Comparison of ENCODE assay signal across 10 cellular contexts in the genomic region with DNA sequence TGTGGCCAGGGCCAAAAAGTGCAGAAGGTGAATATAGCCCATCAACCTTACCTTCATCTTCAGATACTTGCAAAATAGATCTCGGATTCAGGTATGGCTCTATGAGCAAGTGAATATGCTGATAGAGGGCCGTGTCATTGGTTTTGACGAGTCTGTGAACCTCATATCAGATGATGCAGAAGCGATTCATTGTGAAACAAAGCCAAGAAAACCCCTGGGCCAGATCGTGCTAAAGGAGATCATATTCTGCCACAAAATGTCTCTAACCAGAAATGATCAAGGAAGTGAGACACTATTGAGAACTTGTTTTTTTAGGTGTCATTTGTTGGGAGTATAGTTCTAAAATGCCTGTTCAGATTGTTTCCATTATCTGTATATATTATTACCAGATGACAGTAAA. TPM values are rescaled to one million over a fixed set of nuclear protein-coding genes. Genes with fewer than 3 reads are reported as not detected.
DNase-seq lines count a peak whose midpoint lies in the region; ATAC-seq and TF ChIP-seq lines count a peak whose summit lies in the region.
"Had no signal": no experiment of that assay in that cellular context is flagged by ENCODE, and none has a peak within 500 bp of the region (broad histone marks: within the 10 kb centered on the region; RNA-seq: fewer than 3 reads in every experiment).

No MANE protein-coding gene starts in this region.

- H3K4me3 Mint-ChIP-seq in activated T-helper 17 cell treated with anti-CD3 and anti-CD28 coated beads, Interleukin-2, amount 50 U/mL, for 72 hours, result peak overlapping the region; percentile 56
- no peak overlapping the region for H3K4me3 Mint-ChIP-seq in Calu3 (ENCODE audit: low read depth, unreplicated experiment)
- H3K4me3 Mint-ChIP-seq: activated naive CD4-positive, alpha-beta T cell treated with anti-CD3 and anti-CD28 coated beads, Interleukin-2, amount 50 U/mL, for 24 hours had no signal

- no peak for TF ChIP-seq CTCF in GM20000 (IDR thresholded peaks at IDR 0.05; ENCODE audit: extremely low read depth, missing control alignments)
- no peak for TF ChIP-seq CTCF in Calu3 (IDR thresholded peaks at IDR 0.05; ENCODE audit: unreplicated experiment)

- peak; percentile 48 for DNase-seq in GM20000 (ENCODE audit: low spot score)
- DNase-seq in OCI-M2 (lab: John Stamatoyannopoulos, UW; ENCODE audit: unreplicated experiment), result no peak
- no peak for DNase-seq in dermis blood vessel endothelial cell
- DNase-seq in Calu3, result no peak
- DNase-seq: NCI-H187 had no signal

- CTCF ChIA-PET in Calu3 (lab: Charles Lee), result no interaction called here

- peaks cover 10% of the 10 kb centered on the region for H3K4me1 Mint-ChIP-seq in activated T-helper 17 cell treated with anti-CD3 and anti-CD28 coated beads, Interleukin-2, amount 50 U/mL, for 72 hours
- H3K4me1 Mint-ChIP-seq in Calu3 (ENCODE audit: low read depth, unreplicated experiment), result no peaks in the 10 kb centered on the region

- peak overlapping the region; percentile 91 for H3K27ac Mint-ChIP-seq in activated T-helper 17 cell treated with anti-CD3 and anti-CD28 coated beads, Interleukin-2, amount 50 U/mL, for 72 hours
- H3K27ac Mint-ChIP-seq in Calu3 (ENCODE audit: unreplicated experiment), result no peak overlapping the region
- H3K27ac Mint-ChIP-seq: activated naive CD4-positive, alpha-beta T cell treated with anti-CD3 and anti-CD28 coated beads, Interleukin-2, amount 50 U/mL, for 24 hours had no signal

- BruUV-seq in Calu3 (replicated peaks; lab: Mats Ljungman, UMichigan), result no TSS peak

- intact Hi-C loops in Calu3 (cut with micrococcal nuclease; ENCODE audit: unreplicated experiment), result no loop called here

- no peaks in the 10 kb centered on the region for H3K9me3 Mint-ChIP-seq in activated T-helper 17 cell treated with anti-CD3 and anti-CD28 coated beads, Interleukin-2, amount 50 U/mL, for 72 hours
- no peaks in the 10 kb centered on the region for H3K9me3 Mint-ChIP-seq in Calu3 (ENCODE audit: low read depth, unreplicated experiment)
- H3K9me3 Mint-ChIP-seq: activated naive CD4-positive, alpha-beta T cell treated with anti-CD3 and anti-CD28 coated beads, Interleukin-2, amount 50 U/mL, for 24 hours had no signal

- peaks cover 82% of the 10 kb centered on the region for H3K36me3 Mint-ChIP-seq in activated T-helper 17 cell treated with anti-CD3 and anti-CD28 coated beads, Interleukin-2, amount 50 U/mL, for 72 hours (ENCODE audit: low read depth)
- no peaks in the 10 kb centered on the region for H3K36me3 Mint-ChIP-seq in Calu3 (ENCODE audit: insufficient read depth, unreplicated experiment)

- H3K27me3 Mint-ChIP-seq in activated T-helper 17 cell treated with anti-CD3 and anti-CD28 coated beads, Interleukin-2, amount 50 U/mL, for 72 hours, result no peaks in the 10 kb centered on the region
- no peaks in the 10 kb centered on the region for H3K27me3 Mint-ChIP-seq in Calu3 (ENCODE audit: unreplicated experiment)
- H3K27me3 Mint-ChIP-seq: activated naive CD4-positive, alpha-beta T cell treated with anti-CD3 and anti-CD28 coated beads, Interleukin-2, amount 50 U/mL, for 24 hours had no signal

- ATAC-seq in GM18858 (IDR thresholded peaks at IDR 0.05; ENCODE audit: unreplicated experiment) (peak; percentile 97), HG03064 (IDR thresholded peaks at IDR 0.05; ENCODE audit: low read depth, unreplicated experiment) (peak; percentile 99), esophagus mucosa (no peak)
- ATAC-seq in activated T-helper 17 cell treated with anti-CD3 and anti-CD28 coated beads, Interleukin-2, amount 50 U/mL, for 72 hours (replicated peaks), result peak; percentile 99

RNA-seq across cellular contexts. Expression of a gene that starts 48.3 kb away (rescaled TPM):
- 10 to 100 TPM; 45.1 to 82.3 TPM for total RNA-seq in activated T-helper 17 cell treated with anti-CD3 and anti-CD28 coated beads, Interleukin-2, amount 50 U/mL, for 72 hours
- total RNA-seq in esophagus mucosa (6.8 TPM), dermis blood vessel endothelial cell (7.3 and 8.6 TPM in 2 replicates), Calu3 (2022) (10.7 and 13.7 TPM in 2 replicates)
